In the genomic region with DNA sequence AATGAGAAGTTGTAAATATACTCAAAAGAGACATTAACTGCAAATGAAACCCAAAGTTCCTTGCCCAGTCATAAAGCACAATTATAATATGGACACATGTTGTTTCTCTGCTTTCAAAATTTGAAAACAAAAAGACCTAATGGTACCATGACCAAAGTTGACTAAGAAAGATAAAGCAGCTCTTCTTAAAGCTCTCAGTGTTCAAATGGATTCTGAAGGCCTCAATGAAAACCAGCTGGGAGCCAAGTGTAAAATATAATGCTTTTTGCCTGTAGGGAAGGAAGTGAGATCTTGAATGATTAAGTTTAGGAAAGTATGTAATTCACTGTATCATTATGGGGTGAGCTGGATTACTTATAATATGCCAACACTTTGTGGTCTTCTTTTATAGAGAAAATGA, we compare ENCODE assay signal across 5 cellular contexts.
"Had no signal": no experiment of that assay in that cellular context is flagged by ENCODE, and none has a peak within 500 bp of the region (broad histone marks: within the 10 kb centered on the region; RNA-seq: fewer than 3 reads in every experiment).

No MANE protein-coding gene starts in this region.

- DNase-seq: H9, HCEC 1CT, IMR-90 had no signal

- H3K4me2 ChIP-seq: GM23338 had no signal

- ATAC-seq: GM23338, K562 had no signal

- H2AFZ ChIP-seq: GM23338 had no signal

- H3K4me3 ChIP-seq: GM23338, K562 had no signal
